In genomic region chr22:41078975-41079374, GRCh38 we compare ENCODE assay signal across 15 cellular contexts.
"Had no signal": no experiment of that assay in that cellular context is flagged by ENCODE, and none has a peak within 500 bp of the region (broad histone marks: within the 10 kb centered on the region; RNA-seq: fewer than 3 reads in every experiment).

No MANE protein-coding gene starts in this region.

- H3K4me1 ChIP-seq: colonic mucosa, left lung, psoas muscle had no signal

- H3K27ac Mint-ChIP-seq: activated CD4-positive, alpha-beta memory T cell treated with anti-CD3 and anti-CD28 coated beads, Interleukin-2, amount 10 ng/mL, durations not matched to agents 7 days and 5 days; activated T-cell treated with anti-CD3 and anti-CD28 coated beads, Interleukin-2, amount 50 U/mL, for 24 hours; natural killer cell treated with Interleukin-12 subunit alpha and Interleukin-12 subunit beta and Interleukin-15 and Interleukin-18, amount 100 ng/mL, for 72 hours; T-helper 1 cell treated with Interleukin-12 subunit alpha and Interleukin-12 subunit beta and Interleukin-4 antibody, amounts not matched to agents 30 μg/mL and 1 μg/mL, for 36 hours had no signal

- H3K4me3 Mint-ChIP-seq: activated CD4-positive, alpha-beta memory T cell treated with anti-CD3 and anti-CD28 coated beads, Interleukin-2, amount 10 ng/mL, durations not matched to agents 7 days and 5 days; activated T-cell treated with anti-CD3 and anti-CD28 coated beads, Interleukin-2, amount 50 U/mL, for 24 hours; natural killer cell treated with Interleukin-12 subunit alpha and Interleukin-12 subunit beta and Interleukin-15 and Interleukin-18, amount 100 ng/mL, for 72 hours; T-helper 1 cell treated with Interleukin-12 subunit alpha and Interleukin-12 subunit beta and Interleukin-4 antibody, amounts not matched to agents 30 μg/mL and 1 μg/mL, for 36 hours had no signal

- DNase-seq: activated CD4-positive, alpha-beta memory T cell treated with anti-CD3 and anti-CD28 coated beads, Interleukin-2, amount 10 ng/mL, durations not matched to agents 7 days and 5 days; activated CD4-positive, alpha-beta T cell treated with anti-CD3 and anti-CD28 coated beads for 4 hours; activated effector memory CD4-positive, alpha-beta T cell treated with Interleukin-2 at 50 U/mL for 16 hours; activated naive CD4-positive, alpha-beta T cell treated with anti-CD3 and anti-CD28 coated beads, Interleukin-2, amount 50 U/mL, for 16 hours; activated T-cell treated with anti-CD3 and anti-CD28 coated beads, Interleukin-2, amount 50 U/mL, for 24 hours; caudate nucleus; colonic mucosa; left lung; mesenchymal stem cell; psoas muscle; stimulated activated CD4-positive, alpha-beta T cell treated with anti-CD3 and anti-CD28 coated beads, Interleukin-1b, Interleukin-23, amount 100 ng/mL, for 48 hours had no signal

- ATAC-seq: esophagus mucosa; left lung; natural killer cell treated with Interleukin-12 subunit alpha and Interleukin-12 subunit beta and Interleukin-15 and Interleukin-18, amount 100 ng/mL, for 72 hours; psoas muscle; sciatic nerve had no signal

- H3K27ac ChIP-seq: colonic mucosa, left lung, psoas muscle had no signal

- H3K27me3 ChIP-seq: colonic mucosa, left lung had no signal

- H3K9me3 Mint-ChIP-seq: activated CD4-positive, alpha-beta memory T cell treated with anti-CD3 and anti-CD28 coated beads, Interleukin-2, amount 10 ng/mL, durations not matched to agents 7 days and 5 days; activated T-cell treated with anti-CD3 and anti-CD28 coated beads, Interleukin-2, amount 50 U/mL, for 24 hours; natural killer cell treated with Interleukin-12 subunit alpha and Interleukin-12 subunit beta and Interleukin-15 and Interleukin-18, amount 100 ng/mL, for 72 hours; T-helper 1 cell treated with Interleukin-12 subunit alpha and Interleukin-12 subunit beta and Interleukin-4 antibody, amounts not matched to agents 30 μg/mL and 1 μg/mL, for 36 hours had no signal

- H3K4me3 ChIP-seq: colonic mucosa, left lung, psoas muscle had no signal

- H3K36me3 ChIP-seq: colonic mucosa, left lung had no signal

- H3K27me3 Mint-ChIP-seq: activated T-cell treated with anti-CD3 and anti-CD28 coated beads, Interleukin-2, amount 50 U/mL, for 24 hours had no signal

- H3K4me1 Mint-ChIP-seq: activated CD4-positive, alpha-beta memory T cell treated with anti-CD3 and anti-CD28 coated beads, Interleukin-2, amount 10 ng/mL, durations not matched to agents 7 days and 5 days had no signal

- H3K9me3 ChIP-seq: colonic mucosa, left lung, psoas muscle had no signal

- H3K36me3 Mint-ChIP-seq: natural killer cell treated with Interleukin-12 subunit alpha and Interleukin-12 subunit beta and Interleukin-15 and Interleukin-18, amount 100 ng/mL, for 72 hours had no signal
